In the genomic region with DNA sequence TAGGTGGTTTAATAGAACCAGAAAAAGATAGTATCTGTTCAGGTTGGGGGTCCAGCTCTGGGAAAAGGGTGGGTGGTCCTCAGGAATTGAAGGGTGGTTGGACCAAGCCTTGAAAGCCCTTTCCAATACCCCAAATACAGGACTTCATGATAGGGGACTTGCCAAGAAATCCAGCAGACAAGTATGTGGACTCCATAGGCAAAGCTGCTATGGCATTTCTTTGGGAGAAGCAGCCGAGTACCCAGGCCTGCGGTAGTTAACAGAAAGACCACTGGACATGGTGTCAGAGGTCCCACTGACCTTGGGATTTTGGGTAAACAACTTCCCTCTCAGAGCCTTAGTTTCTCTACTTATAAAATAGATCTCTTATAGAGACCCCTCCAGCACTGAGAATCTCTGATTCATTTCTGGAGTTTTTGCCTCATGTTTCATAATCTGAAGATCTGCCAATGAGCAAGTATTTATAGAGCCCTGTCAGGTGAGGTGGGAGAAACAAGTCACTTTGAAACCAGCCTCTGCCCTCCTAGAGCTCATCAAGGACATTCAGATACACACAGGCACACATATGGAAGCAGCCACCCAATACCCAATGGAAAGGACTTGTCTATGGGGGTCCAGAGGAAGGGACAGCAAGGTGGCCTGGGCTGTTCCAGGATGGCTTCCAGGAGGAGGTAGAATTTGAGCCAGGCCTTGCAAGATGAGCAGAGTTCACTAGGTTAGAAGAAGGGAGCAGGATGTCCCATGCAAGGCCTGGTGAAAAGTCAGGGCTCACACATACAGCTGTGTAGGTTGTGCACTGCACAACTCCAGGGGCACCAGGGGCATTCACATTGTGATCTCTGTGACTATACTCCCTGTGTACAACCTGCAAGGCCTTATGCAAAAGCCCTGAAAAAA, we compare ENCODE assay signal across 1 cellular context.
TF ChIP-seq lines count a peak whose summit lies in the region.

No MANE protein-coding gene starts in this region.

TF ChIP-seq in HCT116, 20 proteins besides CTCF, POLR2A, EP300 and RAD21 (continued from another document):
- no peak for TF ChIP-seq TCF7L2 (IDR thresholded peaks at IDR 0.05; ENCODE audit: borderline replicate concordance, extremely low read depth, insufficient read depth, insufficient read length)
- TF ChIP-seq CEBPB (IDR thresholded peaks at IDR 0.05; ENCODE audit: low read depth), result no peak
- no peak for TF ChIP-seq EZH2 (IDR thresholded peaks at IDR 0.05)
- no peak for TF ChIP-seq JUND (IDR thresholded peaks at IDR 0.05)
- no peak for TF ChIP-seq CBX3 (IDR thresholded peaks at IDR 0.05; ENCODE audit: low read depth)
- TF ChIP-seq ZNF274 (IDR thresholded peaks at IDR 0.05; ENCODE audit: low read depth, low read length), result no peak
- TF ChIP-seq, protein P1, sequence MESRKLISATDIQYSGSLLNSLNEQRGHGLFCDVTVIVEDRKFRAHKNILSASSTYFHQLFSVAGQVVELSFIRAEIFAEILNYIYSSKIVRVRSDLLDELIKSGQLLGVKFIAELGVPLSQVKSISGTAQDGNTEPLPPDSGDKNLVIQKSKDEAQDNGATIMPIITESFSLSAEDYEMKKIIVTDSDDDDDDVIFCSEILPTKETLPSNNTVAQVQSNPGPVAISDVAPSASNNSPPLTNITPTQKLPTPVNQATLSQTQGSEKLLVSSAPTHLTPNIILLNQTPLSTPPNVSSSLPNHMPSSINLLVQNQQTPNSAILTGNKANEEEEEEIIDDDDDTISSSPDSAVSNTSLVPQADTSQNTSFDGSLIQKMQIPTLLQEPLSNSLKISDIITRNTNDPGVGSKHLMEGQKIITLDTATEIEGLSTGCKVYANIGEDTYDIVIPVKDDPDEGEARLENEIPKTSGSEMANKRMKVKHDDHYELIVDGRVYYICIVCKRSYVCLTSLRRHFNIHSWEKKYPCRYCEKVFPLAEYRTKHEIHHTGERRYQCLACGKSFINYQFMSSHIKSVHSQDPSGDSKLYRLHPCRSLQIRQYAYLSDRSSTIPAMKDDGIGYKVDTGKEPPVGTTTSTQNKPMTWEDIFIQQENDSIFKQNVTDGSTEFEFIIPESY (IDR thresholded peaks at IDR 0.05; ENCODE audit: extremely low read depth, insufficient replicate concordance, low read length), result no peak
- TF ChIP-seq, protein P2, sequence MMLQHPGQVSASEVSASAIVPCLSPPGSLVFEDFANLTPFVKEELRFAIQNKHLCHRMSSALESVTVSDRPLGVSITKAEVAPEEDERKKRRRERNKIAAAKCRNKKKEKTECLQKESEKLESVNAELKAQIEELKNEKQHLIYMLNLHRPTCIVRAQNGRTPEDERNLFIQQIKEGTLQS (IDR thresholded peaks at IDR 0.05), result no peak
- no peak for TF ChIP-seq FOSL1 (IDR thresholded peaks at IDR 0.05; ENCODE audit: low read depth)
- TF ChIP-seq, protein P3, sequence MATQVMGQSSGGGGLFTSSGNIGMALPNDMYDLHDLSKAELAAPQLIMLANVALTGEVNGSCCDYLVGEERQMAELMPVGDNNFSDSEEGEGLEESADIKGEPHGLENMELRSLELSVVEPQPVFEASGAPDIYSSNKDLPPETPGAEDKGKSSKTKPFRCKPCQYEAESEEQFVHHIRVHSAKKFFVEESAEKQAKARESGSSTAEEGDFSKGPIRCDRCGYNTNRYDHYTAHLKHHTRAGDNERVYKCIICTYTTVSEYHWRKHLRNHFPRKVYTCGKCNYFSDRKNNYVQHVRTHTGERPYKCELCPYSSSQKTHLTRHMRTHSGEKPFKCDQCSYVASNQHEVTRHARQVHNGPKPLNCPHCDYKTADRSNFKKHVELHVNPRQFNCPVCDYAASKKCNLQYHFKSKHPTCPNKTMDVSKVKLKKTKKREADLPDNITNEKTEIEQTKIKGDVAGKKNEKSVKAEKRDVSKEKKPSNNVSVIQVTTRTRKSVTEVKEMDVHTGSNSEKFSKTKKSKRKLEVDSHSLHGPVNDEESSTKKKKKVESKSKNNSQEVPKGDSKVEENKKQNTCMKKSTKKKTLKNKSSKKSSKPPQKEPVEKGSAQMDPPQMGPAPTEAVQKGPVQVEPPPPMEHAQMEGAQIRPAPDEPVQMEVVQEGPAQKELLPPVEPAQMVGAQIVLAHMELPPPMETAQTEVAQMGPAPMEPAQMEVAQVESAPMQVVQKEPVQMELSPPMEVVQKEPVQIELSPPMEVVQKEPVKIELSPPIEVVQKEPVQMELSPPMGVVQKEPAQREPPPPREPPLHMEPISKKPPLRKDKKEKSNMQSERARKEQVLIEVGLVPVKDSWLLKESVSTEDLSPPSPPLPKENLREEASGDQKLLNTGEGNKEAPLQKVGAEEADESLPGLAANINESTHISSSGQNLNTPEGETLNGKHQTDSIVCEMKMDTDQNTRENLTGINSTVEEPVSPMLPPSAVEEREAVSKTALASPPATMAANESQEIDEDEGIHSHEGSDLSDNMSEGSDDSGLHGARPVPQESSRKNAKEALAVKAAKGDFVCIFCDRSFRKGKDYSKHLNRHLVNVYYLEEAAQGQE (IDR thresholded peaks at IDR 0.05; ENCODE audit: low read depth), result no peak
- no peak for TF ChIP-seq EGR1 (IDR thresholded peaks at IDR 0.05; ENCODE audit: low read depth)
- no peak for TF ChIP-seq SRF (IDR thresholded peaks at IDR 0.05; ENCODE audit: low read depth)
